In the genomic region with DNA sequence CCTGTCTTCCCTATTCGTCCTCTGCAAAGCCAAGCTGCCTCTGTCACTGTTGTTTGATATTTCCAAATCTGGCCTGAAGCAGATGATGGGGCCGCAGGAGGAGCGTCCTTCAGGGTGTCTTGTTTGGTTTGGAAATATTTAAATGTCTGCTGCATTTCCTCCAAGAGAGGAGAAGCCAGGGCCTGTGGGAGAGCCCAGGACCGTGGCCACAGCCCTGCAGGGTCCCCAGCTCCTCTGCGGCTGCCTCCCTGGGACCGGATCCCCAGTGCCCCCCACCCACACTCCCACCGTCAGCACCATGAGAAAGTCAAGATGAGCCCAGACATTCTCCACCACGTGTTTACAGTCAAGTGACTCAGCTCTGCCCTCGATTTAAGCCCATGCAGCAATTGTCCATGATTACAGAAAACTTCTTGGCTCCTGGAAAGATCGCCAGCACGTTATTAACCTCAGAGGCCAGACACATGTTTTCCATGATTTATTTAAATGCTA, we compare ENCODE assay signal across 25 cellular contexts. TPM values are rescaled to one million over a fixed set of nuclear protein-coding genes. Genes with fewer than 3 reads are reported as not detected.
A peak's percentile ranks its signal among the peaks of the same experiment; 100 is the strongest.
DNase-seq lines count a peak whose midpoint lies in the region; ATAC-seq and TF ChIP-seq lines count a peak whose summit lies in the region.
"Had no signal": no experiment of that assay in that cellular context is flagged by ENCODE, and none has a peak within 500 bp of the region (broad histone marks: within the 10 kb centered on the region; RNA-seq: fewer than 3 reads in every experiment).

No MANE protein-coding gene starts in this region.

- no peaks in the 10 kb centered on the region for H3K79me2 ChIP-seq in GM23248 (ENCODE audit: insufficient read depth)

- in situ Hi-C loops in GM23248 (cut with MboI), result loop anchor here (10.0 to 25.0 kb wide), 2 partner anchors 613 to 820 kb away; no protein-coding TSS in a partner anchor

- H3K36me3 ChIP-seq in GM23248 (ENCODE audit: low read depth), result no peaks in the 10 kb centered on the region
- H3K36me3 ChIP-seq: BLaER1, MG63, ovary, right lobe of liver had no signal

- no peak for TF ChIP-seq CTCF in coronary artery (IDR thresholded peaks at IDR 0.05)

- H3K4me3 ChIP-seq in GM23248 (no peak overlapping the region), coronary artery (no peak overlapping the region)
- H3K4me3 ChIP-seq: BLaER1, MG63, ovary, right lobe of liver had no signal

- no peaks in the 10 kb centered on the region for H4K20me1 ChIP-seq in GM23248 (ENCODE audit: insufficient read depth)
- H4K20me1 ChIP-seq: BLaER1 had no signal

- DNase-seq in GM23248 (peak; percentile 35), dedifferentiated amniotic fluid mesenchymal stem cell (ENCODE audit: extremely low spot score) (peak; percentile 29), iris pigment epithelial cell (ENCODE audit: low read depth) (peak; percentile 76), coronary artery (ENCODE audit: low spot score) (no peak)
- DNase-seq: activated CD4-positive, alpha-beta T cell treated with anti-CD3 and anti-CD28 coated beads, Interleukin-2, amount 10 ng/mL, durations not matched to agents 7 days and 5 days; activated naive CD8-positive, alpha-beta T cell treated with anti-CD3 and anti-CD28 coated beads for 36 hours; endodermal cell; foreskin keratinocyte; kidney; MG63; naive thymus-derived CD8-positive, alpha-beta T cell; NCI-H146; NCI-H524 treated with DMSO at 0.1 percent for 48 hours; ovary; SHP77; T-helper 1 cell had no signal

- no peak overlapping the region for H3K4me2 ChIP-seq in GM23248 (ENCODE audit: unreplicated experiment)

- no peaks in the 10 kb centered on the region for H3F3A ChIP-seq in GM23248 (ENCODE audit: insufficient read depth)

- no peak overlapping the region for H3K9ac ChIP-seq in GM23248
- H3K9ac ChIP-seq: BLaER1 had no signal

- 59 to 60% methylated on average over 11 of the region's 11 CpGs for WGBS in GM23248 (ENCODE audit: low coverage in 1 of 2, low lambda C conversion rate in 2 of 2, missing lambda C conversion rate in 2 of 2), 2 experiments

- H3K27ac ChIP-seq in GM23248 (no peak overlapping the region), coronary artery (no peak overlapping the region)
- H3K27ac ChIP-seq: BLaER1, foreskin keratinocyte, HL-60, ovary, right lobe of liver had no signal

- no peaks in the 10 kb centered on the region for H3K4me1 ChIP-seq in GM23248 (ENCODE audit: insufficient read depth)
- H3K4me1 ChIP-seq: foreskin keratinocyte, right lobe of liver had no signal

- H3K27me3 ChIP-seq in GM23248 (replicated peaks; ENCODE audit: insufficient read depth), result no peaks in the 10 kb centered on the region
- H3K27me3 ChIP-seq: foreskin keratinocyte, MG63, ovary, right lobe of liver had no signal

- H3K9me3 ChIP-seq in GM23248 (ENCODE audit: low read depth), result no peaks in the 10 kb centered on the region
- H3K9me3 ChIP-seq: MG63, ovary, right lobe of liver had no signal

- H2AFZ ChIP-seq in GM23248, result no peak overlapping the region

- no peak for ATAC-seq in HG03520 (IDR thresholded peaks at IDR 0.05; ENCODE audit: unreplicated experiment)
- no peak for ATAC-seq in HG02885 (IDR thresholded peaks at IDR 0.05; ENCODE audit: poor library complexity, unreplicated experiment)
- no peak for ATAC-seq in GM18870 (IDR thresholded peaks at IDR 0.05; ENCODE audit: unreplicated experiment)
- ATAC-seq: foreskin keratinocyte; naive thymus-derived CD8-positive, alpha-beta T cell; right lobe of liver; stimulated activated memory B cell treated with anti-CD40 and anti-IgM and Interleukin-4, amounts not matched to agents 10 μg/mL and 1 μg/mL and 100 μg/mL, for 72 hours had no signal

- no peaks in the 10 kb centered on the region for H3K9me2 ChIP-seq in GM23248 (ENCODE audit: insufficient read depth)

RNA-seq across cellular contexts. Expression of a gene that starts 18.2 kb away (rescaled TPM):
- 5.1 and 8.3 TPM in 2 replicates for total RNA-seq in GM23248 (2014; rRNA removed; shearing (Covaris generic))
- 2.5 and 2.7 TPM in 2 replicates for polyA plus RNA-seq in GM23248 (2016; fragmentation: Nextera tagmentation; extraction: Ambion mirVana)
- total RNA-seq: activated CD4-positive, alpha-beta T cell treated with anti-CD3 and anti-CD28 coated beads, Interleukin-2, amount 10 ng/mL, durations not matched to agents 7 days and 5 days; activated naive CD8-positive, alpha-beta T cell treated with anti-CD3 and anti-CD28 coated beads for 36 hours; activated T-helper 2 cell treated with anti-CD3 and anti-CD28 coated beads, Interferon-gamma antibody, Interleukin-2, Interleukin-4, amounts not matched to agents 10 μg/mL and 5 μg/mL and 100 μg/mL, durations not matched to agents 14 hours and 24 hours and 36 hours; lung microvascular endothelial cell; naive thymus-derived CD8-positive, alpha-beta T cell had no signal
- polyA plus RNA-seq: naive thymus-derived CD8-positive, alpha-beta T cell had no signal
